18 cellular contexts compared by ENCODE assay signal in the genomic region with DNA sequence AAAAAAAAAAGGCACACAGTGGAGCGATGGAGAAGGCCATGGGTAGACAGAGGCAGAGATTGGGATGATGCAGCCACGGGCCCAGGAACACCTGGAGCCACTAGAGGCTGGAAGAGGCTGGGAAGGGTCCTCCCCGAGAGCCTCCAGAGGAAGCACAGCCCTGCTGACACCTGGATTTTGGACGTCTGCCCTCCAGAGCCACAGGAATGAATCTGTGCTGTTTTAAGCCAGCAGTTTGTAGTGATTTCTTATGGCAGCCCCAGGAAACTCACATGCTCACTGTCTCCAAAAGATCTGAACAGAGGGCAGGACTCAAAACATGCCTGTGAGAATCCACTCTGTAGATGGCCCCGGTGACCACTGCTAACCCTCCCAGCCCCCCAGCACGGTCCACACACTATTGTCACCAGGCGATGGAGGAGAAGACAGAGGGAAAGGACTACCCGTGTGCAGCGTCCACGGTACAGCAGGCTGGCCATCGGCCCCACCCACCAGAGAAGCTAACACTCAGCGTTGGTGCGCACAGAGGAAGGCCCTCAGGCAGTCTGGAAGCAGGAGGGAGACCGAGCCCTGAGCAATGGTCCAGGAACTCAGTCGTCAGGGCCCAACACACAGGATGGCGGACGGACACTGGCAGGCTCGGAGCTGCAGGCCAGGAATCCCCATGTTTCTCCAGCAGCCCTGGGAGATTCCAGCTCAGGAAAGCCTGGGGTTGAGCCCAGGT.
"Had no signal": no experiment of that assay in that cellular context is flagged by ENCODE, and none has a peak within 500 bp of the region (broad histone marks: within the 10 kb centered on the region; RNA-seq: fewer than 3 reads in every experiment).

No MANE protein-coding gene starts in this region.

- H3K4me3 ChIP-seq: heart right ventricle, upper lobe of right lung had no signal

- H3K9me3 ChIP-seq: neutrophil, upper lobe of right lung had no signal

- FAIRE-seq: astrocyte, frontal cortex, small intestine had no signal

- H3K27ac Mint-ChIP-seq: activated CD8-positive, alpha-beta T cell treated with anti-CD3 and anti-CD28 coated beads for 36 hours; naive B cell had no signal

- H3K4me3 Mint-ChIP-seq: activated CD8-positive, alpha-beta T cell treated with anti-CD3 and anti-CD28 coated beads for 36 hours; activated T-cell treated with anti-CD3 and anti-CD28 coated beads, Interleukin-2, amount 50 U/mL, for 4 hours; naive B cell had no signal

- H3K4me1 Mint-ChIP-seq: naive B cell had no signal

- H3K27ac ChIP-seq: epithelial cell of prostate, neutrophil had no signal

- H3K9me3 Mint-ChIP-seq: activated CD8-positive, alpha-beta T cell treated with anti-CD3 and anti-CD28 coated beads for 36 hours; activated T-cell treated with anti-CD3 and anti-CD28 coated beads, Interleukin-2, amount 50 U/mL, for 4 hours had no signal

- ATAC-seq: activated CD8-positive, alpha-beta T cell treated with anti-CD3 and anti-CD28 coated beads for 36 hours; activated T-cell treated with anti-CD3 and anti-CD28 coated beads, Interleukin-2, amount 50 U/mL, for 4 hours; upper lobe of right lung had no signal

- H3K27me3 Mint-ChIP-seq: activated CD8-positive, alpha-beta T cell treated with anti-CD3 and anti-CD28 coated beads for 36 hours had no signal

- DNase-seq: activated CD4-positive, alpha-beta T cell treated with anti-CD3 and anti-CD28 coated beads for 4 hours; activated CD8-positive, alpha-beta T cell treated with anti-CD3 and anti-CD28 coated beads for 36 hours; activated effector memory CD4-positive, alpha-beta T cell treated with Interleukin-2 at 50 U/mL for 16 hours; activated naive CD4-positive, alpha-beta T cell treated with anti-CD3 and anti-CD28 coated beads, Interleukin-2, amount 50 U/mL, for 16 hours; activated T-cell treated with anti-CD3 and anti-CD28 coated beads, Interleukin-2, amount 50 U/mL, for 4 hours; heart right ventricle; mammary epithelial cell; naive B cell; retina; small intestine; stimulated activated CD4-positive, alpha-beta T cell treated with anti-CD3 and anti-CD28 coated beads, Interleukin-4, amount 100 ng/mL, for 4 hours; stimulated activated CD8-positive, alpha-beta memory T cell treated with anti-CD3 and anti-CD28 coated beads, Interleukin-4, amount 100 ng/mL, for 48 hours; stimulated activated naive CD4-positive, alpha-beta T cell treated with Interleukin-2 at 50 U/mL for 16 hours; upper lobe of right lung had no signal

- H3K4me1 ChIP-seq: upper lobe of right lung had no signal

- H3K27me3 ChIP-seq: heart right ventricle, neutrophil, upper lobe of right lung had no signal

- H3K36me3 ChIP-seq: heart right ventricle, neutrophil, upper lobe of right lung had no signal

- H3K36me3 Mint-ChIP-seq: naive B cell had no signal
